Comparison of ENCODE assay signal across 9 cellular contexts in genomic region chr17:83082899-83083367, GRCh38. TPM values are rescaled to one million over a fixed set of nuclear protein-coding genes. Genes with fewer than 3 reads are reported as not detected.
DNase-seq lines count a peak whose midpoint lies in the region; ATAC-seq, FAIRE-seq and TF ChIP-seq lines count a peak whose summit lies in the region.
"Had no signal": no experiment of that assay in that cellular context is flagged by ENCODE, and none has a peak within 500 bp of the region (broad histone marks: within the 10 kb centered on the region; RNA-seq: fewer than 3 reads in every experiment).

No MANE protein-coding gene starts in this region.

- H3K9me3 ChIP-seq in SK-N-SH, result no peaks in the 10 kb centered on the region
- H3K9me3 ChIP-seq in skeletal muscle tissue (ENCODE audit: control insufficient read depth in 3 of 3, low read length in 3 of 3), result no peaks in the 10 kb centered on the region
- H3K9me3 ChIP-seq: ovary had no signal

- H3K79me2 ChIP-seq in SK-N-SH (ENCODE audit: insufficient read depth), result peaks cover 66% of the 10 kb centered on the region

- peaks cover 31 to 44% of the 10 kb centered on the region in 2 experiments for H3K4me1 ChIP-seq in SK-N-SH (ENCODE audit: control insufficient read depth in 1 of 2, insufficient read depth in 2 of 2, low read depth in 1 of 2, low read length in 1 of 2)
- H3K4me1 ChIP-seq in skeletal muscle tissue (ENCODE audit: control insufficient read depth in 3 of 3, insufficient read depth in 3 of 3, low read length in 3 of 3), result peaks cover 17 to 35% (median 19%) of the 10 kb centered on the region in 3 donors

- DNase-seq in GM12891 (ENCODE audit: insufficient read length, low spot score), result no peak
- DNase-seq in SK-N-SH, result no peak
- no peak for DNase-seq in foreskin fibroblast
- DNase-seq in dedifferentiated amniotic fluid mesenchymal stem cell (ENCODE audit: extremely low spot score), result no peak
- DNase-seq in HTR-8/SVneo (ENCODE audit: insufficient read length, low spot score), result no peak

- H3K4me2 ChIP-seq in SK-N-SH, result peak overlapping the region; percentile 97

- H3K27ac ChIP-seq in SK-N-SH (ENCODE audit: low read depth in 2 of 2, low read length in 1 of 2) (peak overlapping the region; percentile 93), skeletal muscle tissue (ENCODE audit: low read depth, low read length) (peak overlapping the region; percentile 54)

- CTCF ChIA-PET in SK-N-SH (lab: Yijun Ruan, JAX), result interaction anchor here (1.4 to 2.0 kb wide), 3 partner anchors 22 to 301 kb away, joined by 4 to 6 read pairs (median 4); no protein-coding TSS in a partner anchor

- peak; percentile 47 for FAIRE-seq in GM12891 (lab: Jason Lieb, UNC)
- FAIRE-seq in HTR-8/SVneo (lab: Jason Lieb, UNC), result no peak

- H4K20me1 ChIP-seq in SK-N-SH (ENCODE audit: insufficient read depth), result peaks cover 65% of the 10 kb centered on the region

- H2AFZ ChIP-seq in SK-N-SH (ENCODE audit: low read depth), result no peak overlapping the region

- H3K9ac ChIP-seq in SK-N-SH, result peak overlapping the region; percentile 29
- peak overlapping the region in 1 of 3 donors; percentile 33 for H3K9ac ChIP-seq in skeletal muscle tissue (ENCODE audit: low read depth in 1 of 3, low read length in 3 of 3)

- TF ChIP-seq CTCF in SK-N-SH (IDR thresholded peaks at IDR 0.05), result no peak
- TF ChIP-seq CTCF in foreskin fibroblast (IDR thresholded peaks at IDR 0.05; ENCODE audit: low read depth, low read length), result no peak

- H3F3A ChIP-seq in SK-N-SH (replicated peaks; ENCODE audit: insufficient read depth), result peaks cover 30% of the 10 kb centered on the region

- TF ChIP-seq EP300 in SK-N-SH (IDR thresholded peaks at IDR 0.05; ENCODE audit: borderline replicate concordance in 1 of 2, low read depth in 1 of 2, low read length in 1 of 2), result no peak

- ATAC-seq in HG03095 (IDR thresholded peaks at IDR 0.05; ENCODE audit: unreplicated experiment) (no peak), GM18870 (IDR thresholded peaks at IDR 0.05; ENCODE audit: unreplicated experiment) (no peak)

- no peak overlapping the region for H3K4me3 ChIP-seq in SK-N-SH (ENCODE audit: low read depth in 2 of 2, low read length in 1 of 2)
- H3K4me3 ChIP-seq in foreskin fibroblast (ENCODE audit: low read depth in 1 of 2, low read length in 2 of 2), result peak overlapping the region; percentile 62 to 67
- peak overlapping the region in 1 of 3 donors; percentile 29 for H3K4me3 ChIP-seq in skeletal muscle tissue (ENCODE audit: low read length in 3 of 3)
- H3K4me3 ChIP-seq: ovary had no signal

- H3K27me3 ChIP-seq in SK-N-SH (ENCODE audit: insufficient read depth) (no peaks in the 10 kb centered on the region), skeletal muscle tissue (ENCODE audit: control insufficient read depth in 3 of 3, insufficient read depth in 3 of 3, low read length in 3 of 3) (peaks cover 9 to 28% (median 24%) of the 10 kb centered on the region in 3 donors)
- H3K27me3 ChIP-seq: ovary had no signal

- H3K36me3 ChIP-seq in SK-N-SH (replicated peaks in 1 of 2; ENCODE audit: control insufficient read depth in 1 of 2, insufficient read depth in 2 of 2, low read length in 1 of 2), result peaks cover 13 to 15% of the 10 kb centered on the region in 2 experiments
- H3K36me3 ChIP-seq in skeletal muscle tissue (ENCODE audit: control insufficient read depth in 3 of 3, insufficient read depth in 3 of 3, low read length in 3 of 3), result peaks cover 0 to 2% (median 0%) of the 10 kb centered on the region in 3 donors
- H3K36me3 ChIP-seq: ovary had no signal

- POLR2A ChIA-PET in SK-N-SH (lab: Yijun Ruan, JAX), result no interaction called here

- 88% methylated on average over 21 of the region's 21 CpGs for WGBS in SK-N-SH (ENCODE audit: low lambda C conversion rate)

- no peak for TF ChIP-seq POLR2A in GM12891 (IDR thresholded peaks at IDR 0.05; ENCODE audit: low read depth, low read length)

- no peak for TF ChIP-seq RAD21 in SK-N-SH (IDR thresholded peaks at IDR 0.05; ENCODE audit: low read length)

- no peaks in the 10 kb centered on the region for H3K9me2 ChIP-seq in SK-N-SH

TF ChIP-seq in GM12891, 5 proteins besides CTCF, POLR2A, EP300 and RAD21:
- TF ChIP-seq PAX5 (IDR thresholded peaks at IDR 0.05; ENCODE audit: insufficient read depth, low read length, severe bottlenecking) (no peak), TAF1 (IDR thresholded peaks at IDR 0.05; ENCODE audit: low read depth, low read length) (no peak), POU2F2 (IDR thresholded peaks at IDR 0.05; ENCODE audit: low read depth, low read length) (no peak), SPI1 (IDR thresholded peaks at IDR 0.05; ENCODE audit: low read depth, low read length) (peak; percentile 27; the same call in 1 of the 2 replicates)

TF ChIP-seq in SK-N-SH, 30 proteins besides CTCF, POLR2A, EP300 and RAD21:
- TF ChIP-seq MXI1 (IDR thresholded peaks at IDR 0.05; ENCODE audit: low read depth, low read length) (no peak), JUND (IDR thresholded peaks at IDR 0.05) (no peak), SMC3 (IDR thresholded peaks at IDR 0.05; ENCODE audit: low read depth, low read length) (no peak), NFIC (IDR thresholded peaks at IDR 0.05; ENCODE audit: borderline replicate concordance) (no peak), GATA2 (CRISPR knock-in tag; IDR thresholded peaks at IDR 0.05) (no peak), MAX (IDR thresholded peaks at IDR 0.05; ENCODE audit: low read depth) (no peak), TEAD4 (IDR thresholded peaks at IDR 0.05; ENCODE audit: borderline replicate concordance, insufficient read depth) (no peak), FOXJ3 (CRISPR knock-in tag; IDR thresholded peaks at IDR 0.05) (no peak), YY1 (IDR thresholded peaks at IDR 0.05; ENCODE audit: low read depth) (no peak), FOXM1 (IDR thresholded peaks at IDR 0.05; ENCODE audit: low read depth) (no peak), NRF1 (IDR thresholded peaks at IDR 0.05; ENCODE audit: low read depth, low read length) (no peak)

RNA-seq across cellular contexts. Expression of gene METRNL, which starts 3.5 kb away (rescaled TPM):
- 6.0 TPM for polyA plus RNA-seq in GM12891 (2012; ENCODE audit: low read depth, missing spikeins)
- 50.8 and 75.5 TPM in 2 replicates for polyA plus RNA-seq in SK-N-SH (2012; rRNA removed)
- polyA plus RNA-seq in SK-N-SH (2012; cell fraction: cytosol; rRNA removed), result 31.7 and 51.3 TPM in 2 replicates
- 56.5 and 122 TPM in 2 replicates for polyA plus RNA-seq in SK-N-SH (2012; cell fraction: nucleus; rRNA removed)
- 31.3 TPM for total RNA-seq in skeletal muscle tissue

Comparison
In these comparisons a context has a peak if more than half of its experiments do, and no peak if none do; other contexts are left out.
1. H3K4me3 ChIP-seq: peak in foreskin fibroblast (2 of 2); none in SK-N-SH (0 of 2).